8 cellular contexts compared by ENCODE assay signal in genomic region chr12:31104220-31104619, GRCh38. TPM values are rescaled to one million over a fixed set of nuclear protein-coding genes. Genes with fewer than 3 reads are reported as not detected.
DNase-seq lines count a peak whose midpoint lies in the region; ATAC-seq, FAIRE-seq and TF ChIP-seq lines count a peak whose summit lies in the region.
"Not testable (repeated sequence)": the region's sequence is repeated elsewhere in the genome, so short reads cannot be mapped to it uniquely, and the experiment has no call there.

No MANE protein-coding gene starts in this region.

- H3F3A ChIP-seq in PC-9 (ENCODE audit: insufficient read depth, low read depth) = not testable (repeated sequence)

- H3K4me3 ChIP-seq in PC-9; K562; mucosa of descending colon; small intestine (ENCODE audit: low read depth in 1 of 2, low read length in 2 of 2): not testable (repeated sequence)

- peak overlapping the region; percentile 65 for H3K4me2 ChIP-seq in PC-9
- not testable (repeated sequence) for H3K4me2 ChIP-seq in K562 (ENCODE audit: insufficient read depth, low read length)

- H2AFZ ChIP-seq in PC-9; K562 (ENCODE audit: low read depth, low read length): not testable (repeated sequence)

- H3K9me1 ChIP-seq in K562 (ENCODE audit: control insufficient read depth, insufficient read depth, low read length) = not testable (repeated sequence)

- in situ Hi-C loops in K562 (cut with MboI) = not testable (repeated sequence)

- TF ChIP-seq CTCF in PC-9 (conservative IDR thresholded peaks at IDR 0.05); K562 (IDR thresholded peaks at IDR 0.05 in 2 of 3, conservative IDR thresholded peaks at IDR 0.05 in 1 of 3; ENCODE audit: insufficient read depth in 2 of 3, low read depth in 1 of 3, low read length in 3 of 3); mucosa of descending colon (IDR thresholded peaks at IDR 0.05): not testable (repeated sequence)

- H3K79me2 ChIP-seq in PC-9 (ENCODE audit: low read depth); K562 (ENCODE audit: control insufficient read depth, insufficient read depth, low read length): not testable (repeated sequence)

- CTCF ChIA-PET in PC-9 (lab: Charles Lee) = interaction anchor here (0.9 kb wide), 1 partner anchor 13 kb away, joined by 4 read pairs; no protein-coding TSS in a partner anchor
- CTCF ChIA-PET in K562 (lab: Yijun Ruan, JAX; ENCODE audit: low intra/inter-chr PET ratio) = not testable (repeated sequence)

- TF ChIP-seq EP300 in K562 (IDR thresholded peaks at IDR 0.05; ENCODE audit: low read length) = not testable (repeated sequence)

- H3K4me1 ChIP-seq in PC-9 (replicated peaks; ENCODE audit: insufficient read depth) = peaks cover 11% of the 10 kb centered on the region
- not testable (repeated sequence) for H3K4me1 ChIP-seq in K562 (replicated peaks in 1 of 2; ENCODE audit: control insufficient read depth in 2 of 2, insufficient read depth in 2 of 2, low read length in 2 of 2); mucosa of descending colon (ENCODE audit: low read depth); small intestine (ENCODE audit: control insufficient read depth in 2 of 2, insufficient read depth in 1 of 2, low read depth in 1 of 2, low read length in 1 of 2)

- not testable (repeated sequence) for H3K36me3 ChIP-seq in PC-9 (ENCODE audit: low read depth); mucosa of descending colon (ENCODE audit: low read depth); small intestine (ENCODE audit: control insufficient read depth in 2 of 2, insufficient read depth in 2 of 2, low read length in 2 of 2)
- H3K36me3 ChIP-seq in K562 (ENCODE audit: control insufficient read depth, insufficient read depth, low read length) = peaks cover 12% of the 10 kb centered on the region; the same call in 1 of the 3 replicates

- not testable (repeated sequence) for H3K9me2 ChIP-seq in PC-9 (ENCODE audit: insufficient read depth)

- peak; percentile 51 for DNase-seq in A172 (ENCODE audit: low spot score)
- DNase-seq in DMS53 treated with DMSO at 0.1 percent for 48 hours (lab: John Stamatoyannopoulos, UW; ENCODE audit: unreplicated experiment) = peak; percentile 64
- DNase-seq in NCI-H1417 (lab: John Stamatoyannopoulos, UW) = peak in 2 of 3 experiments; percentile 30 to 44
- DNase-seq in PC-9 = peak in 1 of 2 experiments; percentile 72
- DNase-seq in K562 (ENCODE audit: extremely low read depth in 1 of 4, low spot score in 3 of 4); epithelial cell of prostate (ENCODE audit: low read depth, low spot score): not testable (repeated sequence)
- DNase-seq in mucosa of descending colon = peak in 1 of 3 donors; percentile 17
- DNase-seq in small intestine = peak; percentile 68

- not testable (repeated sequence) for TF ChIP-seq RAD21 in K562 (CRISPR knock-in tag; conservative IDR thresholded peaks at IDR 0.05 in 1 of 2, IDR thresholded peaks at IDR 0.05 in 1 of 2)

- not testable (repeated sequence) for H3K9ac ChIP-seq in K562 (ENCODE audit: insufficient read depth in 1 of 2, low read depth in 2 of 2, low read length in 2 of 2)

- intact Hi-C loops in PC-9 (cut with micrococcal nuclease; ENCODE audit: unreplicated experiment); K562 (cut with micrococcal nuclease); mucosa of descending colon (cut with DNase I, micrococcal nuclease): not testable (repeated sequence)

- POLR2A ChIA-PET in PC-9 (lab: Charles Lee; ENCODE audit: unreplicated experiment); K562 (lab: Yijun Ruan, JAX): not testable (repeated sequence)

- H4K20me1 ChIP-seq in PC-9 (ENCODE audit: insufficient read depth); K562 (replicated peaks; ENCODE audit: control insufficient read depth, insufficient read depth, low read length): not testable (repeated sequence)

- not testable (repeated sequence) for H3K9me3 ChIP-seq in PC-9 (ENCODE audit: insufficient read depth, low read depth); K562 (replicated peaks; ENCODE audit: control insufficient read depth, insufficient read depth, low read depth, low read length); mucosa of descending colon; small intestine (ENCODE audit: control insufficient read depth, low read depth)

- FAIRE-seq in K562 (lab: Jason Lieb, UNC); small intestine (lab: Jason Lieb, UNC): not testable (repeated sequence)

- ATAC-seq in K562 = not testable (repeated sequence)
- peak; percentile 71 for ATAC-seq in mucosa of descending colon

- TSS peak; percentile 38 for BruUV-seq in PC-9 (replicated peaks; lab: Mats Ljungman, UMichigan)
- BruUV-seq in K562 (replicated peaks; lab: Mats Ljungman, UMichigan) = TSS peak; percentile 60

- not testable (repeated sequence) for H3K27me3 ChIP-seq in PC-9 (ENCODE audit: insufficient read depth, low read depth); K562 (ENCODE audit: control insufficient read depth in 2 of 2, insufficient read depth in 2 of 2, low read length in 2 of 2); small intestine (ENCODE audit: control insufficient read depth in 2 of 2, insufficient read depth in 2 of 2, low read length in 2 of 2)

- 77% methylated on average over 3 of the region's 4 CpGs for WGBS in K562 (ENCODE audit: insufficient coverage, low coverage, missing lambda C conversion rate)
- WGBS in small intestine, 3 donors = 18 to 48% (median 36%) methylated on average over 3 to 4 of the region's 4 CpGs

- H3K27ac ChIP-seq in PC-9 (peak overlapping the region; percentile 86), epithelial cell of prostate (peak overlapping the region; percentile 21), small intestine (ENCODE audit: low read depth in 1 of 2, low read length in 1 of 2) (peak overlapping the region; percentile 77 to 78)
- not testable (repeated sequence) for H3K27ac ChIP-seq in K562 (ENCODE audit: extremely low read depth, low read depth, low read length)

- not testable (repeated sequence) for TF ChIP-seq POLR2A in K562 (conservative IDR thresholded peaks at IDR 0.05)

TF ChIP-seq in K562, 482 proteins besides CTCF, POLR2A, EP300 and RAD21:
- TF ChIP-seq NFIX (CRISPR knock-in tag; IDR thresholded peaks at IDR 0.05; ENCODE audit: low read depth) (0 out of 2 replicates have a peak, but pooled peaks have one; percentile 18), NFIC (IDR thresholded peaks at IDR 0.05) (peak; percentile 88)

RNA-seq across cellular contexts. Expression of gene DDX11, which starts 30.6 kb away (rescaled TPM):
- 20.9 and 22.3 TPM in 2 replicates for total RNA-seq in A172 (2014; rRNA removed; shearing (Covaris generic))
- total RNA-seq in PC-9 (2021) (191 and 196 TPM in 2 replicates), K562 (2014; rRNA removed) (47.6 and 52.0 TPM in 2 replicates), K562 (2014; rRNA removed; fragmentation: Illumina TruSeq; extraction: Trizol) (29.9 and 30.0 TPM in 2 replicates), K562 (2015; rRNA removed; fragmentation: Illumina TruSeq; extraction: Trizol) (35.3 and 37.5 TPM in 2 replicates), K562 (2021) (88.9 and 93.2 TPM in 2 replicates), mucosa of descending colon (10 to 100 TPM; 36.3 to 49.7 (median 37.1) TPM)
- total RNA-seq in K562 (2011; cell fraction: chromatin; rRNA removed; ENCODE audit: low replicate concordance) = 399 and 677 TPM in 2 replicates
- 337 and 381 TPM in 2 replicates for total RNA-seq in K562 (2011; cell fraction: nucleolus; rRNA removed)
- 261 and 283 TPM in 2 replicates for total RNA-seq in K562 (2011; cell fraction: nucleoplasm; rRNA removed)
- polyA plus RNA-seq in K562 (2011; rRNA removed) (47.1 and 55.0 TPM in 2 replicates), K562 (2014; fragmentation: Illumina TruSeq; extraction: Trizol) (42.5 and 45.3 TPM in 2 replicates), K562 (2014; fragmentation: Nextera tagmentation; extraction: Ambion mirVana) (1 to 10 TPM; 3.6 to 5.5 TPM), K562 (2014; rRNA removed) (70.7 and 73.1 TPM in 2 replicates), small intestine (10 to 100 TPM in 2 of 3 donors, 1 to 10 TPM in 1; 7.3 to 19.0 (median 15.9) TPM)
- polyA plus RNA-seq in K562 (2011; cell fraction: cytosol; rRNA removed) = 29.8 and 31.9 TPM in 2 replicates
- 348 and 459 TPM in 2 replicates for polyA plus RNA-seq in K562 (2011; cell fraction: nucleus; rRNA removed)
- 57.0 and 73.6 TPM in 2 replicates for polyA plus RNA-seq in K562 (2012)
- 53.7 and 55.3 TPM in 2 replicates for polyA minus RNA-seq in K562 (2011; rRNA and poly(A)+ RNA removed)
- polyA minus RNA-seq in K562 (2011; cell fraction: cytosol; rRNA and poly(A)+ RNA removed) = 22.5 and 25.8 TPM in 2 replicates
- 140 and 145 TPM in 2 replicates for polyA minus RNA-seq in K562 (2011; cell fraction: nucleus; rRNA and poly(A)+ RNA removed)
